Comparison of ENCODE assay signal across 12 cellular contexts in genomic region chr4:4761128-4761991, GRCh38.
DNase-seq lines count a peak whose midpoint lies in the region; ATAC-seq, FAIRE-seq and TF ChIP-seq lines count a peak whose summit lies in the region.
"Had no signal": no experiment of that assay in that cellular context is flagged by ENCODE, and none has a peak within 500 bp of the region (broad histone marks: within the 10 kb centered on the region; RNA-seq: fewer than 3 reads in every experiment).

No MANE protein-coding gene starts in this region.

- H3K27me3 ChIP-seq in HepG2 (ENCODE audit: control insufficient read depth in 1 of 2, insufficient read depth in 2 of 2, low read length in 2 of 2) = no peaks in the 10 kb centered on the region; a peak in 1 of 5 replicates
- H3K27me3 ChIP-seq in right lobe of liver = no peaks in the 10 kb centered on the region
- peaks cover 62% of the 10 kb centered on the region for H3K27me3 ChIP-seq in OCI-LY3 (ENCODE audit: low read depth, low read length)

- no peak overlapping the region for H3K27ac Mint-ChIP-seq in Calu3 (ENCODE audit: unreplicated experiment)

- BruUV-seq in HepG2 (replicated peaks; lab: Mats Ljungman, UMichigan) (no TSS peak), Calu3 (replicated peaks; lab: Mats Ljungman, UMichigan) (no TSS peak)

- in situ Hi-C loops in HepG2 (cut with HindIII; ENCODE audit: extremely low pct_ligation_motif_present, low pct_unique_long_range_greater_than_20kb) = no loop called here

- peaks cover 14% of the 10 kb centered on the region for H3K4me1 ChIP-seq in HepG2 (ENCODE audit: insufficient read depth, low read length)
- no peaks in the 10 kb centered on the region for H3K4me1 ChIP-seq in right lobe of liver
- peaks cover 55% of the 10 kb centered on the region for H3K4me1 ChIP-seq in OCI-LY3 (ENCODE audit: low read length)
- H3K4me1 ChIP-seq: stomach had no signal

- peaks cover 5% of the 10 kb centered on the region for H3K9me3 Mint-ChIP-seq in Calu3 (ENCODE audit: low read depth, unreplicated experiment)

- no peak for TF ChIP-seq POLR2A in HepG2 (IDR thresholded peaks at IDR 0.05; ENCODE audit: insufficient read depth in 1 of 2, low read depth in 2 of 2, low read length in 2 of 2)
- TF ChIP-seq POLR2A in right lobe of liver (IDR thresholded peaks at IDR 0.05) = no peak

- H3K36me3 ChIP-seq in HepG2 (replicated peaks in 1 of 2; ENCODE audit: control insufficient read depth in 1 of 2, insufficient read depth in 2 of 2, low read length in 2 of 2) (no peaks in the 10 kb centered on the region), right lobe of liver (no peaks in the 10 kb centered on the region), OCI-LY3 (replicated peaks; ENCODE audit: low read depth, low read length) (no peaks in the 10 kb centered on the region)
- H3K36me3 ChIP-seq: stomach had no signal

- TF ChIP-seq EP300 in HepG2 (IDR thresholded peaks at IDR 0.05; ENCODE audit: low read depth in 2 of 2, low read length in 2 of 2) = no peak
- no peak for TF ChIP-seq EP300 in HepG2 (CRISPR knock-in tag; IDR thresholded peaks at IDR 0.05; ENCODE audit: borderline replicate concordance)

- TF ChIP-seq RAD21 in HepG2 (CRISPR knock-in tag; IDR thresholded peaks at IDR 0.05) = peak; percentile 22; the same call in 1 of the 2 replicates

- intact Hi-C loops in HepG2 (cut with micrococcal nuclease; ENCODE audit: unreplicated experiment) (no loop called here), right lobe of liver (cut with DNase I) (no loop called here), head of caudate nucleus (cut with DNase I) (no loop called here), Calu3 (cut with micrococcal nuclease; ENCODE audit: unreplicated experiment) (no loop called here)

- POLR2A ChIA-PET in HepG2 (lab: Yijun Ruan, JAX) = no interaction called here

- CTCF ChIA-PET in HepG2 (lab: Yijun Ruan, JAX; ENCODE audit: low intra/inter-chr PET ratio, low total read pairs) (no interaction called here), Calu3 (lab: Charles Lee) (interaction anchor here (0.6 to 0.7 kb wide), 2 partner anchors 14 to 1013 kb away, joined by 4 read pairs; no protein-coding TSS in a partner anchor)

- H3K36me3 Mint-ChIP-seq in Calu3 (ENCODE audit: insufficient read depth, unreplicated experiment) = no peaks in the 10 kb centered on the region

- no peaks in the 10 kb centered on the region for H3K4me1 Mint-ChIP-seq in Calu3 (ENCODE audit: low read depth, unreplicated experiment)

- DNase-seq in HepG2 (ENCODE audit: low spot score) (peak; percentile 20), right lobe of liver (no peak), head of caudate nucleus (peak in 28 of 42 donors; percentile 15 to 69 (median 32)), NCI-H1694 treated with DMSO at 0.1 percent for 48 hours (lab: John Stamatoyannopoulos, UW) (no peak), mesenteric fat pad (ENCODE audit: low spot score) (no peak), Calu3 (no peak), NCI-H2081 treated with DMSO at 0.1 percent for 48 hours (lab: John Stamatoyannopoulos, UW) (no peak)
- DNase-seq: CD8-positive, alpha-beta memory T cell; kidney glomerular epithelial cell; NCI-H1930; stomach had no signal

- FAIRE-seq in HepG2 (lab: Jason Lieb, UNC) = no peak

- H3K4me2 ChIP-seq in HepG2 (ENCODE audit: low read depth, low read length) = no peak overlapping the region
- peak overlapping the region; percentile 93 for H3K4me2 ChIP-seq in OCI-LY3 (ENCODE audit: low read length)

- H3K9ac ChIP-seq in HepG2 (ENCODE audit: insufficient read depth, low read depth, low read length) (no peak overlapping the region), OCI-LY3 (ENCODE audit: low read length) (peak overlapping the region; percentile 52)

- H3K79me2 ChIP-seq in HepG2 (ENCODE audit: insufficient read depth, low read length) (no peaks in the 10 kb centered on the region), OCI-LY3 (ENCODE audit: low read length) (no peaks in the 10 kb centered on the region)

- peak; percentile 67 for ATAC-seq in HepG2
- no peak for ATAC-seq in right lobe of liver

- H3K4me3 ChIP-seq in HepG2 (replicated peaks in 1 of 3; ENCODE audit: insufficient read depth in 1 of 3, low read depth in 2 of 3, low read length in 3 of 3) (no peak overlapping the region), right lobe of liver (no peak overlapping the region), OCI-LY3 (ENCODE audit: low read length) (peak overlapping the region; percentile 72)
- H3K4me3 ChIP-seq: stomach had no signal

- TF ChIP-seq CTCF in HepG2 (CRISPR knock-in tag; IDR thresholded peaks at IDR 0.05) (peak; percentile 42), right lobe of liver (IDR thresholded peaks at IDR 0.05) (no peak), OCI-LY3 (IDR thresholded peaks at IDR 0.05; ENCODE audit: low read depth, low read length) (peak; percentile 79), Calu3 (IDR thresholded peaks at IDR 0.05; ENCODE audit: unreplicated experiment) (no peak)

- H4K20me1 ChIP-seq in HepG2 (ENCODE audit: insufficient read depth, low read length) (no peaks in the 10 kb centered on the region), OCI-LY3 (ENCODE audit: insufficient read depth, low read length) (peaks cover 31% of the 10 kb centered on the region)

- no peak overlapping the region for H3K4me3 Mint-ChIP-seq in Calu3 (ENCODE audit: low read depth, unreplicated experiment)
- H3K4me3 Mint-ChIP-seq: CD8-positive, alpha-beta memory T cell had no signal

- H3K9me3 ChIP-seq in HepG2 (ENCODE audit: low read length) (no peaks in the 10 kb centered on the region), right lobe of liver (no peaks in the 10 kb centered on the region), OCI-LY3 (ENCODE audit: insufficient read depth, low read length) (no peaks in the 10 kb centered on the region)
- H3K9me3 ChIP-seq: stomach had no signal

- 83% methylated on average over 20 of the region's 20 CpGs for WGBS in HepG2 (ENCODE audit: low lambda C conversion rate)
- WGBS in right lobe of liver (ENCODE audit: insufficient coverage, low coverage, low lambda C conversion rate, missing lambda C conversion rate) = 64% methylated on average over 15 of the region's 20 CpGs

- H3K27me3 Mint-ChIP-seq in Calu3 (ENCODE audit: unreplicated experiment) = no peaks in the 10 kb centered on the region

- H3K27ac ChIP-seq in HepG2 (ENCODE audit: extremely low read length, insufficient read depth, low read length) (no peak overlapping the region), right lobe of liver (no peak overlapping the region), OCI-LY3 (ENCODE audit: low read length) (no peak overlapping the region; the same call in 1 of the 2 replicates)
- H3K27ac ChIP-seq: stomach had no signal

- no peak overlapping the region for H2AFZ ChIP-seq in HepG2 (ENCODE audit: low read length)
- no peak overlapping the region for H2AFZ ChIP-seq in OCI-LY3 (ENCODE audit: low read depth, low read length)

TF ChIP-seq in HepG2, 621 proteins besides CTCF, POLR2A, EP300 and RAD21:
- TF ChIP-seq HIC2 (CRISPR knock-in tag; IDR thresholded peaks at IDR 0.05; ENCODE audit: low read depth) = no peak
- peak; percentile 53 for TF ChIP-seq SMC3 (IDR thresholded peaks at IDR 0.05; ENCODE audit: low read length)
- TF ChIP-seq ZNF672 (CRISPR knock-in tag; IDR thresholded peaks at IDR 0.05) = no peak
- TF ChIP-seq STAG1 (CRISPR knock-in tag; IDR thresholded peaks at IDR 0.05) = peak; percentile 59

Comparison
In these comparisons a context has a peak if more than half of its experiments do, and no peak if none do; other contexts are left out.
1. DNase-seq: peak in HepG2 (single experiment) and head of caudate nucleus (28 of 42); none in right lobe of liver (0 of 3), NCI-H1694 treated with DMSO at 0.1 percent for 48 hours (single experiment), mesenteric fat pad (single experiment), Calu3 (single experiment) and NCI-H2081 treated with DMSO at 0.1 percent for 48 hours (single experiment).
2. CTCF ChIP-seq: peak in HepG2 (single experiment) and OCI-LY3 (single experiment); none in right lobe of liver (0 of 4) and Calu3 (single experiment).